In the genomic region with DNA sequence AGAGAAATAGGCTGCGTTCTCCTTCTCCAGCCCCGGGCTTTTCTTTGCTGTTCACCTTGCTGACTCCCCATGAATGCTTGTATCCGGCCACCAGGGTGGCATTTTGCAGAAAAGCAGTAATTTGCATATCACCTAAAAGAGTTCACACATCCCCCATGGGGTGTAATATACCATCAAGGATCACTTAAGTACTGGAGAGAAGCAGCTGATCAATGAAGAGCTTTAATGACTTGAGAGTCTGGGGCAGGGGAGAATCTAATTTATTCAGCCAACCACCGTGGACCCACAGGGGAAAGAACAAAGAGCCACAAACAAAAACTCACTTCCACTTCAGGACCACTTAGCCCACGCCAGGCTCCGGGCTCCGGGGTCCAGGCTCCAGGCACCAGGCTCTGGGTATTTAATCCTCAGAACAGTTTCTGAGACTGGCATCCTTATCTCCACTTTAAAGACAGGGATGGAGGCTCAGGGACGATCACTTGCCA, we compare ENCODE assay signal across 12 cellular contexts. TPM values are rescaled to one million over a fixed set of nuclear protein-coding genes. Genes with fewer than 3 reads are reported as not detected.
A peak's percentile ranks its signal among the peaks of the same experiment; 100 is the strongest.
DNase-seq lines count a peak whose midpoint lies in the region; ATAC-seq and TF ChIP-seq lines count a peak whose summit lies in the region.
"Had no signal": no experiment of that assay in that cellular context is flagged by ENCODE, and none has a peak within 500 bp of the region (broad histone marks: within the 10 kb centered on the region; RNA-seq: fewer than 3 reads in every experiment).

No MANE protein-coding gene starts in this region.

- TF ChIP-seq CTCF in heart left ventricle (IDR thresholded peaks at IDR 0.05): no peak
- no peak for TF ChIP-seq CTCF in activated CD8-positive, alpha-beta T cell treated with anti-CD3 and anti-CD28 coated beads for 36 hours (IDR thresholded peaks at IDR 0.05)
- no peak for TF ChIP-seq CTCF in colonic mucosa (IDR thresholded peaks at IDR 0.05)
- no peak for TF ChIP-seq CTCF in PC-9 (conservative IDR thresholded peaks at IDR 0.05)

- no peak for TF ChIP-seq POLR2A in heart left ventricle (IDR thresholded peaks at IDR 0.05)

- H3K27ac ChIP-seq in heart left ventricle (peak overlapping the region in 11 of 12 donors; percentile 10 to 92 (median 80)), colonic mucosa (no peak overlapping the region), PC-9 (no peak overlapping the region)
- H3K27ac ChIP-seq: foreskin keratinocyte had no signal

- H3K36me3 Mint-ChIP-seq in activated CD8-positive, alpha-beta T cell treated with anti-CD3 and anti-CD28 coated beads for 36 hours (ENCODE audit: low read depth): peaks cover 15% of the 10 kb centered on the region

- peak overlapping the region; percentile 26 for H3K4me3 Mint-ChIP-seq in activated CD8-positive, alpha-beta T cell treated with anti-CD3 and anti-CD28 coated beads for 36 hours
- H3K4me3 Mint-ChIP-seq in stimulated activated naive CD8-positive, alpha-beta T cell treated with anti-CD3 and anti-CD28 coated beads, Interleukin-15, amount 100 ng/mL, for 72 hours: peak overlapping the region; percentile 29 to 61

- no peaks in the 10 kb centered on the region for H3K79me2 ChIP-seq in PC-9 (ENCODE audit: low read depth)

- no peaks in the 10 kb centered on the region for H3F3A ChIP-seq in PC-9 (ENCODE audit: insufficient read depth, low read depth)

- intact Hi-C loops in heart left ventricle (cut with DNase I): loop anchor here in 1 of 10 donors (5.0 kb wide), 1 partner anchor 35 kb away; a partner anchor contains a TSS
- intact Hi-C loops in left ventricle myocardium superior (cut with micrococcal nuclease): no loop called here
- intact Hi-C loops in activated CD8-positive, alpha-beta T cell treated with anti-CD3 and anti-CD28 coated beads for 36 hours (cut with micrococcal nuclease): loop anchor here (5.0 kb wide), 1 partner anchor 35 kb away; a partner anchor contains a TSS
- intact Hi-C loops in colonic mucosa (cut with DNase I): no loop called here
- intact Hi-C loops in PC-9 (cut with micrococcal nuclease; ENCODE audit: unreplicated experiment): no loop called here

- WGBS in heart left ventricle, 4 donors: 73 to 85% (median 83%) methylated on average over 8 of the region's 8 CpGs

- H4K20me1 ChIP-seq in PC-9 (ENCODE audit: insufficient read depth): no peaks in the 10 kb centered on the region

- CTCF ChIA-PET in activated CD8-positive, alpha-beta T cell treated with anti-CD3 and anti-CD28 coated beads for 36 hours (lab: Charles Lee): interaction anchor here (1.0 to 1.3 kb wide), 4 partner anchors 9 to 57 kb away, joined by 3 to 7 read pairs (median 4); no protein-coding TSS in a partner anchor
- CTCF ChIA-PET in PC-9 (lab: Charles Lee): no interaction called here

- H3K9me3 Mint-ChIP-seq in activated CD8-positive, alpha-beta T cell treated with anti-CD3 and anti-CD28 coated beads for 36 hours: no peaks in the 10 kb centered on the region
- H3K9me3 Mint-ChIP-seq in stimulated activated naive CD8-positive, alpha-beta T cell treated with anti-CD3 and anti-CD28 coated beads, Interleukin-15, amount 100 ng/mL, for 72 hours: no peaks in the 10 kb centered on the region

- H3K4me2 ChIP-seq in PC-9: no peak overlapping the region

- H3K27me3 ChIP-seq in heart left ventricle (no peaks in the 10 kb centered on the region), colonic mucosa (no peaks in the 10 kb centered on the region), PC-9 (ENCODE audit: insufficient read depth, low read depth) (no peaks in the 10 kb centered on the region)
- H3K27me3 ChIP-seq: foreskin keratinocyte had no signal

- no peak overlapping the region for H3K4me3 ChIP-seq in heart left ventricle
- H3K4me3 ChIP-seq in colonic mucosa: no peak overlapping the region
- no peak overlapping the region for H3K4me3 ChIP-seq in PC-9

- no peaks in the 10 kb centered on the region for H3K9me2 ChIP-seq in PC-9 (ENCODE audit: insufficient read depth)

- peaks cover 45% of the 10 kb centered on the region for H3K4me1 Mint-ChIP-seq in activated CD8-positive, alpha-beta T cell treated with anti-CD3 and anti-CD28 coated beads for 36 hours (ENCODE audit: low read depth)
- peaks cover 67% of the 10 kb centered on the region for H3K4me1 Mint-ChIP-seq in stimulated activated naive CD8-positive, alpha-beta T cell treated with anti-CD3 and anti-CD28 coated beads, Interleukin-15, amount 100 ng/mL, for 72 hours

- POLR2A ChIA-PET in activated CD8-positive, alpha-beta T cell treated with anti-CD3 and anti-CD28 coated beads for 36 hours (lab: Charles Lee): interaction anchor here (1.0 to 1.7 kb wide), 4 partner anchors 18 to 82 kb away, joined by 5 to 7 read pairs (median 6); no protein-coding TSS in a partner anchor
- POLR2A ChIA-PET in PC-9 (lab: Charles Lee; ENCODE audit: unreplicated experiment): no interaction called here

- DNase-seq in heart left ventricle (no peak), left ventricle myocardium superior (no peak), colonic mucosa (no peak), PC-9 (no peak), activated gamma-delta T cell treated with Interleukin-2 at 50 U/mL for 16 hours (no peak)
- DNase-seq in activated CD8-positive, alpha-beta T cell treated with anti-CD3 and anti-CD28 coated beads for 36 hours: peak; percentile 39
- peak; percentile 24 to 39 for DNase-seq in stimulated activated naive CD8-positive, alpha-beta T cell treated with anti-CD3 and anti-CD28 coated beads, Interleukin-15, amount 100 ng/mL, for 72 hours
- DNase-seq: amniotic stem cell, C1 segment of cervical spinal cord, foreskin keratinocyte, HCEC 1CT had no signal

- H3K27ac Mint-ChIP-seq in activated CD8-positive, alpha-beta T cell treated with anti-CD3 and anti-CD28 coated beads for 36 hours: peak overlapping the region; percentile 79
- H3K27ac Mint-ChIP-seq in stimulated activated naive CD8-positive, alpha-beta T cell treated with anti-CD3 and anti-CD28 coated beads, Interleukin-15, amount 100 ng/mL, for 72 hours: peak overlapping the region; percentile 67 to 90

- H3K4me1 ChIP-seq in heart left ventricle: peaks cover 0 to 46% (median 22%) of the 10 kb centered on the region in 12 donors
- H3K4me1 ChIP-seq in colonic mucosa: no peaks in the 10 kb centered on the region
- H3K4me1 ChIP-seq in PC-9 (replicated peaks; ENCODE audit: insufficient read depth): peaks cover 5% of the 10 kb centered on the region; the same call in 1 of the 2 replicates
- H3K4me1 ChIP-seq: foreskin keratinocyte had no signal

- H2AFZ ChIP-seq in PC-9: no peak overlapping the region

- no TSS peak for BruUV-seq in PC-9 (replicated peaks; lab: Mats Ljungman, UMichigan)

- H3K9me3 ChIP-seq in heart left ventricle: no peaks in the 10 kb centered on the region
- H3K9me3 ChIP-seq in colonic mucosa: no peaks in the 10 kb centered on the region
- no peaks in the 10 kb centered on the region for H3K9me3 ChIP-seq in PC-9 (ENCODE audit: insufficient read depth, low read depth)

- no peaks in the 10 kb centered on the region for H3K27me3 Mint-ChIP-seq in activated CD8-positive, alpha-beta T cell treated with anti-CD3 and anti-CD28 coated beads for 36 hours
- H3K27me3 Mint-ChIP-seq in stimulated activated naive CD8-positive, alpha-beta T cell treated with anti-CD3 and anti-CD28 coated beads, Interleukin-15, amount 100 ng/mL, for 72 hours: no peaks in the 10 kb centered on the region

- ATAC-seq in heart left ventricle (no peak), left ventricle myocardium superior (no peak), HG02798 (IDR thresholded peaks at IDR 0.05; ENCODE audit: poor library complexity, unreplicated experiment) (peak; percentile 36)
- ATAC-seq in activated CD8-positive, alpha-beta T cell treated with anti-CD3 and anti-CD28 coated beads for 36 hours: peak; percentile 38
- ATAC-seq in stimulated activated naive CD8-positive, alpha-beta T cell treated with anti-CD3 and anti-CD28 coated beads, Interleukin-15, amount 100 ng/mL, for 72 hours: peak; percentile 82
- ATAC-seq: foreskin keratinocyte had no signal

- H3K9ac ChIP-seq in colonic mucosa (ENCODE audit: low read depth in 2 of 2, low read length in 2 of 2): no peak overlapping the region

- H3K36me3 ChIP-seq in heart left ventricle (no peaks in the 10 kb centered on the region), colonic mucosa (no peaks in the 10 kb centered on the region), PC-9 (ENCODE audit: low read depth) (no peaks in the 10 kb centered on the region)

RNA-seq across cellular contexts. Expression of a gene that starts 33.9 kb away (rescaled TPM):
- total RNA-seq in heart left ventricle (100 to 1,000 TPM in 1 of 9 donors, 10 to 100 TPM in 8; 43.6 to 116 (median 53.7) TPM), left ventricle myocardium superior (71.4 TPM), colonic mucosa (10 to 100 TPM; 31.0 to 38.8 TPM), PC-9 (2021) (66.0 and 83.1 TPM in 2 replicates)
- polyA plus RNA-seq in heart left ventricle: 10 to 100 TPM; 26.6 to 69.5 TPM
- 10 to 100 TPM; 79.7 to 91.6 TPM for total RNA-seq in activated CD8-positive, alpha-beta T cell treated with anti-CD3 and anti-CD28 coated beads for 36 hours

Comparison
In these comparisons a context has a peak if more than half of its experiments do, and no peak if none do; other contexts are left out.
1. ATAC-seq: peak in HG02798 (single experiment), activated CD8-positive, alpha-beta T cell treated with anti-CD3 and anti-CD28 coated beads for 36 hours (single experiment) and stimulated activated naive CD8-positive, alpha-beta T cell treated with anti-CD3 and anti-CD28 coated beads, Interleukin-15, amount 100 ng/mL, for 72 hours (single experiment); none in heart left ventricle (0 of 4) and left ventricle myocardium superior (single experiment).
2. DNase-seq: peak in activated CD8-positive, alpha-beta T cell treated with anti-CD3 and anti-CD28 coated beads for 36 hours (single experiment) and stimulated activated naive CD8-positive, alpha-beta T cell treated with anti-CD3 and anti-CD28 coated beads, Interleukin-15, amount 100 ng/mL, for 72 hours (2 of 2); none in heart left ventricle (0 of 5), left ventricle myocardium superior (single experiment), colonic mucosa (single experiment), PC-9 (0 of 2) and activated gamma-delta T cell treated with Interleukin-2 at 50 U/mL for 16 hours (single experiment).
3. H3K27ac ChIP-seq: peak in heart left ventricle (11 of 12); none in colonic mucosa (single experiment) and PC-9 (single experiment).